ENCODE assay signal across 10 cellular contexts in genomic region chr1:202283379-202283844, GRCh38. TPM values are rescaled to one million over a fixed set of nuclear protein-coding genes. Genes with fewer than 3 reads are reported as not detected.
A peak's percentile ranks its signal among the peaks of the same experiment; 100 is the strongest.
DNase-seq lines count a peak whose midpoint lies in the region; ATAC-seq and TF ChIP-seq lines count a peak whose summit lies in the region.
"Had no signal": no experiment of that assay in that cellular context is flagged by ENCODE, and none has a peak within 500 bp of the region (broad histone marks: within the 10 kb centered on the region; RNA-seq: fewer than 3 reads in every experiment).

No MANE protein-coding gene starts in this region.

- H3K4me3 ChIP-seq in BLaER1 (no peak overlapping the region), KMS-11 (IDR thresholded peaks at IDR 0.05; ENCODE audit: insufficient read depth, low read depth, low read length) (peak overlapping the region; percentile 55), SK-N-MC (no peak overlapping the region), hepatocyte (no peak overlapping the region), tibial nerve (no peak overlapping the region)
- H3K4me3 ChIP-seq: lung had no signal

- H3K79me2 ChIP-seq in KMS-11 (ENCODE audit: insufficient read depth, low read depth) (no peaks in the 10 kb centered on the region), hepatocyte (no peaks in the 10 kb centered on the region)

- H3K27ac ChIP-seq in BLaER1 (no peak overlapping the region), KMS-11 (no peak overlapping the region; the same call in 1 of the 2 replicates), SK-N-MC (no peak overlapping the region), hepatocyte (no peak overlapping the region), tibial nerve (no peak overlapping the region)
- H3K27ac ChIP-seq: VCaP had no signal

- no peaks in the 10 kb centered on the region for H3K27me3 ChIP-seq in BLaER1
- no peaks in the 10 kb centered on the region for H3K27me3 ChIP-seq in KMS-11 (ENCODE audit: insufficient read depth, low read depth)
- no peaks in the 10 kb centered on the region for H3K27me3 ChIP-seq in hepatocyte
- no peaks in the 10 kb centered on the region for H3K27me3 ChIP-seq in tibial nerve

- TF ChIP-seq EP300 in tibial nerve (IDR thresholded peaks at IDR 0.05), result no peak

- H3K4me2 ChIP-seq in BLaER1 (peak overlapping the region; percentile 71), KMS-11 (peak overlapping the region; percentile 29), hepatocyte (no peak overlapping the region)

- no peak for TF ChIP-seq POLR2A in tibial nerve (IDR thresholded peaks at IDR 0.05)

- H3K4me1 ChIP-seq in BLaER1, result peaks cover 51% of the 10 kb centered on the region
- H3K4me1 ChIP-seq in KMS-11 (ENCODE audit: low read depth, poor library complexity, severe bottlenecking), result peaks cover 29% of the 10 kb centered on the region
- H3K4me1 ChIP-seq in hepatocyte (ENCODE audit: insufficient read depth), result peaks cover 22% of the 10 kb centered on the region
- H3K4me1 ChIP-seq in tibial nerve, result peaks cover 0 to 26% (median 4%) of the 10 kb centered on the region in 4 donors

- 37% methylated on average over 10 of the region's 10 CpGs for WGBS in hepatocyte (ENCODE audit: low lambda C conversion rate, missing lambda C conversion rate)
- 14 to 26% methylated on average over 10 of the region's 10 CpGs for WGBS in tibial nerve, 2 donors

- H3K9ac ChIP-seq in BLaER1, result no peak overlapping the region
- no peak overlapping the region for H3K9ac ChIP-seq in KMS-11
- H3K9ac ChIP-seq in SK-N-MC (ENCODE audit: insufficient read length), result no peak overlapping the region

- H4K20me1 ChIP-seq in BLaER1, result peaks cover 29% of the 10 kb centered on the region
- H4K20me1 ChIP-seq in KMS-11 (ENCODE audit: insufficient read depth), result no peaks in the 10 kb centered on the region
- H4K20me1 ChIP-seq in hepatocyte (ENCODE audit: insufficient read depth, poor library complexity, severe bottlenecking), result no peaks in the 10 kb centered on the region

- ATAC-seq in HG03045 (IDR thresholded peaks at IDR 0.05; ENCODE audit: unreplicated experiment), result no peak
- no peak for ATAC-seq in GM18909 (IDR thresholded peaks at IDR 0.05; ENCODE audit: poor library complexity, unreplicated experiment)

- TF ChIP-seq CTCF in KMS-11 (conservative IDR thresholded peaks at IDR 0.05; ENCODE audit: low read depth, low read length), result no peak
- TF ChIP-seq CTCF in hepatocyte (IDR thresholded peaks at IDR 0.05; ENCODE audit: poor library complexity), result no peak
- no peak for TF ChIP-seq CTCF in tibial nerve (IDR thresholded peaks at IDR 0.05)

- DNase-seq in SK-N-MC (ENCODE audit: low read depth, low spot score) (peak; percentile 62), hepatocyte (ENCODE audit: low spot score) (peak; percentile 57), tibial nerve (ENCODE audit: low spot score in 2 of 2) (no peak)
- DNase-seq in activated CD8-positive, alpha-beta memory T cell treated with anti-CD3 and anti-CD28 coated beads, Interleukin-2, amount 50 U/mL, for 4 hours, result no peak

- H3K9me3 ChIP-seq in BLaER1 (no peaks in the 10 kb centered on the region), SK-N-MC (ENCODE audit: low read depth, low read length) (no peaks in the 10 kb centered on the region), hepatocyte (ENCODE audit: low read depth) (no peaks in the 10 kb centered on the region), tibial nerve (no peaks in the 10 kb centered on the region)

- H3K9me2 ChIP-seq in hepatocyte (replicated peaks; ENCODE audit: insufficient read depth), result no peaks in the 10 kb centered on the region

- H3K36me3 ChIP-seq in BLaER1 (peaks cover 43% of the 10 kb centered on the region), KMS-11 (ENCODE audit: insufficient read depth) (no peaks in the 10 kb centered on the region), SK-N-MC (ENCODE audit: insufficient read depth, low read length) (no peaks in the 10 kb centered on the region), hepatocyte (replicated peaks; ENCODE audit: insufficient read depth, low read depth) (no peaks in the 10 kb centered on the region), tibial nerve (no peaks in the 10 kb centered on the region)

- H2AFZ ChIP-seq in KMS-11 (ENCODE audit: low read depth), result peak overlapping the region; percentile 8; the same call in 1 of the 2 replicates
- H2AFZ ChIP-seq in hepatocyte, result no peak overlapping the region

RNA-seq across cellular contexts. Expression of gene UBE2T, which starts 58.3 kb away (rescaled TPM):
- total RNA-seq in hepatocyte (7.8 and 18.9 TPM in 2 replicates), tibial nerve (1 to 10 TPM in 3 of 4 donors, under 1 TPM in 1; 0.87 to 2.7 (median 1.7) TPM)
- 15.6 and 15.7 TPM in 2 replicates for polyA plus RNA-seq in hepatocyte

Comparison
In these comparisons a context has a peak if more than half of its experiments do, and no peak if none do; other contexts are left out.
1. DNase-seq: peak in SK-N-MC (single experiment) and hepatocyte (single experiment); none in activated CD8-positive, alpha-beta memory T cell treated with anti-CD3 and anti-CD28 coated beads, Interleukin-2, amount 50 U/mL, for 4 hours (single experiment) and tibial nerve (0 of 2).